In genomic region chr2:221969087-221969829, GRCh38 we compare ENCODE assay signal across 9 cellular contexts.
DNase-seq lines count a peak whose midpoint lies in the region; ATAC-seq and TF ChIP-seq lines count a peak whose summit lies in the region.
"Had no signal": no experiment of that assay in that cellular context is flagged by ENCODE, and none has a peak within 500 bp of the region (broad histone marks: within the 10 kb centered on the region; RNA-seq: fewer than 3 reads in every experiment).

No MANE protein-coding gene starts in this region.

- no peaks in the 10 kb centered on the region for H4K20me1 ChIP-seq in OCI-LY7 (ENCODE audit: insufficient read depth, low read length)

- H3K9me3 ChIP-seq in OCI-LY7 (ENCODE audit: low read length): no peaks in the 10 kb centered on the region

- intact Hi-C loops in OCI-LY7 (cut with micrococcal nuclease; ENCODE audit: unreplicated experiment): loop anchor here (5.0 kb wide), 1 partner anchor 1282 kb away; no protein-coding TSS in a partner anchor

- no peak overlapping the region for H2AFZ ChIP-seq in OCI-LY7 (ENCODE audit: low read length)

- DNase-seq in AG08395 (ENCODE audit: low spot score) (peak; percentile 62), GM13976 (ENCODE audit: low spot score) (peak; percentile 34), OCI-LY7 (ENCODE audit: low spot score) (peak; percentile 33), erythroblast (lab: John Stamatoyannopoulos, UW) (peak; percentile 1 to 19), non-pigmented ciliary epithelial cell (ENCODE audit: low read depth) (peak; percentile 14)
- no peak for DNase-seq in activated CD4-positive, alpha-beta T cell treated with anti-CD3 and anti-CD28 coated beads for 1 hour

- POLR2A ChIA-PET in OCI-LY7 (lab: Charles Lee): no interaction called here

- in situ Hi-C loops in GM13976 (cut with MboI; ENCODE audit: low sequenced_read_pairs, unreplicated experiment): loop anchor here (25.0 kb wide), 1 partner anchor 1282 kb away; no protein-coding TSS in a partner anchor

- no peak overlapping the region for H3K4me2 ChIP-seq in OCI-LY7 (ENCODE audit: low read length)

- no peaks in the 10 kb centered on the region for H3K36me3 ChIP-seq in OCI-LY7 (ENCODE audit: insufficient read depth, low read length)

- H3K4me1 ChIP-seq in OCI-LY7 (ENCODE audit: insufficient read depth, low read length, poor library complexity, severe bottlenecking): no peaks in the 10 kb centered on the region

- no peak overlapping the region for H3K27ac ChIP-seq in OCI-LY7 (ENCODE audit: low read depth, low read length, poor library complexity, severe bottlenecking)

- TF ChIP-seq CTCF in GM13976 (IDR thresholded peaks at IDR 0.05; ENCODE audit: borderline replicate concordance, control extremely low read depth, extremely low read depth, insufficient read depth, missing control alignments) (no peak), OCI-LY7 (conservative IDR thresholded peaks at IDR 0.05; ENCODE audit: low read length) (peak; percentile 83)

- H3K79me2 ChIP-seq in OCI-LY7 (ENCODE audit: insufficient read depth, low read depth, low read length): no peaks in the 10 kb centered on the region

- ATAC-seq in HG03565 (IDR thresholded peaks at IDR 0.05; ENCODE audit: unreplicated experiment): peak; percentile 76
- ATAC-seq in GM18505 (IDR thresholded peaks at IDR 0.05; ENCODE audit: unreplicated experiment): no peak
- ATAC-seq: K562 had no signal

- H3K9me2 ChIP-seq in OCI-LY7 (ENCODE audit: insufficient read depth, low read length): no peaks in the 10 kb centered on the region

- no TSS peak for BruUV-seq in OCI-LY7 (replicated peaks; lab: Mats Ljungman, UMichigan)

- TF ChIP-seq POLR2A in erythroblast (IDR thresholded peaks at IDR 0.05; ENCODE audit: low read length) (no peak), GM18505 (IDR thresholded peaks at IDR 0.05; ENCODE audit: borderline replicate concordance, extremely low read depth, insufficient read depth, insufficient read length) (no peak)

- H3K4me3 ChIP-seq in OCI-LY7 (ENCODE audit: low read depth, low read length, poor library complexity, severe bottlenecking): no peak overlapping the region
- H3K4me3 ChIP-seq: K562 had no signal

- CTCF ChIA-PET in OCI-LY7 (lab: Charles Lee; ENCODE audit: unreplicated experiment): no interaction called here
